24 cellular contexts compared by ENCODE assay signal in the genomic region with DNA sequence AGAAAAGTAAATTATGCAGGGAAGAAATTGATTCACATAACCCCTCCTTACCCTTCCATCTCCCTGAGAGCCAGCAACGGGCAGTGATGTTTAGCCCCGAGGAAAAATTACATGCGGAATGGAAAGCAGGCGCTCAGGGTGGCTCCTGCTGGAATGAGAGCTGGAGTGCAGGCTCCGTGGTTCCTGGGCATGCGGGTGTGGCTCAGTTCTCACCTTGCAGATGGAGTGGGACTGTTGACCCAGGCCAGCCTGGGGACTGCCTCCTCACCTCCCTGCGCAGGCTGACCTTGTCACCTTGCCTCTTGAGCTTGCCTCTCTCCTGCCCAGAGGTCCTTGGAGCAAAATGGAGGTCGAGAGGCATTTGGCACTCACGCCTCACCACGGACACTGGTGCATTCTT.
DNase-seq lines count a peak whose midpoint lies in the region; ATAC-seq, FAIRE-seq and TF ChIP-seq lines count a peak whose summit lies in the region.
"Had no signal": no experiment of that assay in that cellular context is flagged by ENCODE, and none has a peak within 500 bp of the region (broad histone marks: within the 10 kb centered on the region; RNA-seq: fewer than 3 reads in every experiment).

No MANE protein-coding gene starts in this region.

- H3K4me3 ChIP-seq in RWPE2 (ENCODE audit: severe bottlenecking) (no peak overlapping the region), kidney (ENCODE audit: low read length in 2 of 2) (no peak overlapping the region), smooth muscle cell (no peak overlapping the region)
- H3K4me3 ChIP-seq: gastroesophageal sphincter, K562, lung, prostate gland, SJCRH30 had no signal

- WGBS in smooth muscle cell (ENCODE audit: low lambda C conversion rate) = 73% methylated on average over 10 of the region's 10 CpGs

- ATAC-seq in RWPE2 (ENCODE audit: low read depth) (no peak), HG03457 (IDR thresholded peaks at IDR 0.05; ENCODE audit: unreplicated experiment) (no peak), GM21526 (IDR thresholded peaks at IDR 0.05; ENCODE audit: low FRiP score, unreplicated experiment) (no peak)
- ATAC-seq: activated CD8-positive, alpha-beta T cell treated with anti-CD3 and anti-CD28 coated beads for 36 hours; gastroesophageal sphincter; K562; natural killer cell treated with Interleukin-12 subunit alpha and Interleukin-12 subunit beta and Interleukin-15 and Interleukin-18, amount 100 ng/mL, for 72 hours; WTC11 had no signal

- H3K9ac ChIP-seq in kidney (ENCODE audit: low read length in 2 of 2) (no peak overlapping the region), smooth muscle cell (ENCODE audit: low read depth) (no peak overlapping the region)

- H3K27ac ChIP-seq in C4-2B (peak overlapping the region; percentile 72), RWPE2 (ENCODE audit: poor library complexity, severe bottlenecking) (peak overlapping the region; percentile 71), kidney (ENCODE audit: low read depth in 2 of 2, low read length in 2 of 2) (peak overlapping the region; percentile 63 to 66), smooth muscle cell (ENCODE audit: low read depth) (peak overlapping the region; percentile 98)
- H3K27ac ChIP-seq: HL-60, SJCRH30 had no signal

- peaks cover 23% of the 10 kb centered on the region for H3F3A ChIP-seq in smooth muscle cell (ENCODE audit: low read depth)

- H3K36me3 ChIP-seq in RWPE2 (ENCODE audit: low read depth) = no peaks in the 10 kb centered on the region
- H3K36me3 ChIP-seq in kidney (ENCODE audit: control insufficient read depth in 1 of 2, insufficient read depth in 2 of 2, low read length in 2 of 2) = peaks cover 0 to 9% of the 10 kb centered on the region in 2 donors
- no peaks in the 10 kb centered on the region for H3K36me3 ChIP-seq in smooth muscle cell (ENCODE audit: low read depth)
- H3K36me3 ChIP-seq: prostate gland had no signal

- H4K20me1 ChIP-seq in smooth muscle cell (ENCODE audit: low read depth) = peaks cover 64% of the 10 kb centered on the region

- H3K79me2 ChIP-seq in smooth muscle cell (ENCODE audit: low read depth) = peaks cover 13% of the 10 kb centered on the region

- intact Hi-C loops in kidney (cut with DNase I) = no loop called here

- H3K27me3 ChIP-seq in RWPE2 (ENCODE audit: insufficient read depth, poor library complexity, severe bottlenecking) (no peaks in the 10 kb centered on the region), smooth muscle cell (ENCODE audit: low read depth) (no peaks in the 10 kb centered on the region)
- H3K27me3 ChIP-seq: gastroesophageal sphincter, SJCRH30 had no signal

- H3K4me2 ChIP-seq in smooth muscle cell = no peak overlapping the region

- no peak for DNase-seq in RWPE2 (ENCODE audit: low spot score)
- DNase-seq in kidney = no peak
- DNase-seq in smooth muscle cell (lab: John Stamatoyannopoulos, UW; ENCODE audit: unreplicated experiment) = no peak
- DNase-seq in amygdala (lab: John Stamatoyannopoulos, UW) = no peak
- DNase-seq in NCI-H1930 (lab: John Stamatoyannopoulos, UW) = no peak
- DNase-seq: activated CD8-positive, alpha-beta T cell treated with anti-CD3 and anti-CD28 coated beads for 36 hours; activated naive CD4-positive, alpha-beta T cell treated with anti-CD3 and anti-CD28 coated beads, Interleukin-2, amount 50 U/mL, for 16 hours; activated T-cell treated with anti-CD3 and anti-CD28 coated beads, Interleukin-2, amount 50 U/mL, for 24 hours; DND-41; NCI-H2029 treated with DMSO at 0.1 percent for 48 hours; NCI-H524; SJCRH30; T-helper 2 cell had no signal

- H3K4me1 ChIP-seq in RWPE2 (ENCODE audit: insufficient read depth, poor library complexity, severe bottlenecking) (peaks cover 52% of the 10 kb centered on the region), kidney (ENCODE audit: control insufficient read depth in 1 of 2, insufficient read depth in 1 of 2, low read depth in 1 of 2, low read length in 2 of 2) (peaks cover 39 to 50% of the 10 kb centered on the region in 2 donors), smooth muscle cell (ENCODE audit: low read depth) (peaks cover 23% of the 10 kb centered on the region)

- H2AFZ ChIP-seq in smooth muscle cell (ENCODE audit: low read depth) = no peak overlapping the region

- no peak for TF ChIP-seq CTCF in C4-2B (conservative IDR thresholded peaks at IDR 0.05)
- TF ChIP-seq CTCF in RWPE2 (IDR thresholded peaks at IDR 0.05; ENCODE audit: poor library complexity, severe bottlenecking) = no peak
- TF ChIP-seq CTCF in kidney (IDR thresholded peaks at IDR 0.05; ENCODE audit: borderline replicate concordance, extremely low read depth, insufficient read depth) = no peak
- no peak for TF ChIP-seq CTCF in smooth muscle cell (IDR thresholded peaks at IDR 0.05; ENCODE audit: borderline replicate concordance, insufficient read depth, poor library complexity, severe bottlenecking)

- FAIRE-seq in kidney (lab: Jason Lieb, UNC) = no peak
- FAIRE-seq: astrocyte had no signal

- H3K9me3 ChIP-seq in RWPE2 (ENCODE audit: severe bottlenecking) (no peaks in the 10 kb centered on the region), kidney (ENCODE audit: control insufficient read depth in 1 of 2, low read length in 2 of 2) (no peaks in the 10 kb centered on the region), smooth muscle cell (replicated peaks; ENCODE audit: low read depth) (no peaks in the 10 kb centered on the region)
- H3K9me3 ChIP-seq: gastroesophageal sphincter, prostate gland, SJCRH30 had no signal
